ENCODE assay signal across 10 cellular contexts in genomic region chr3:190430906-190431305, GRCh38. TPM values are rescaled to one million over a fixed set of nuclear protein-coding genes. Genes with fewer than 3 reads are reported as not detected.
"Had no signal": no experiment of that assay in that cellular context is flagged by ENCODE, and none has a peak within 500 bp of the region (broad histone marks: within the 10 kb centered on the region; RNA-seq: fewer than 3 reads in every experiment).

No MANE protein-coding gene starts in this region.

- H3K36me3 ChIP-seq: HAP-1 had no signal

- H3K27ac ChIP-seq: GM23248, HL-60 had no signal

- FAIRE-seq: HepG2 had no signal

- DNase-seq: GM23248, GOT3, H7, HFFc6, KBM-7 had no signal

- H3K4me3 ChIP-seq: GM23248, HAP-1 had no signal

RNA-seq across cellular contexts. Expression of gene TMEM207, which starts 18.8 kb away (rescaled TPM):
- total RNA-seq: GM23248, H4, H7, HepG2, HFFc6, HT1080 had no signal

RNA-seq across cellular contexts. Expression of gene CLDN16, which starts 42.9 kb away (rescaled TPM):
- total RNA-seq: HT1080 had no signal
